8 cellular contexts compared by ENCODE assay signal in genomic region chr4:47462799-47463234, GRCh38. TPM values are rescaled to one million over a fixed set of nuclear protein-coding genes. Genes with fewer than 3 reads are reported as not detected.
DNase-seq lines count a peak whose midpoint lies in the region; ATAC-seq and TF ChIP-seq lines count a peak whose summit lies in the region.

No MANE protein-coding gene starts in this region.

- H3K27ac ChIP-seq in heart right ventricle (peak overlapping the region; percentile 32 to 95 (median 88)), skin epidermis (peak overlapping the region in 20 of 21 experiments; percentile 69 to 98 (median 89))

- peak overlapping the region; percentile 87 for H3K4me3 Mint-ChIP-seq in activated T-cell treated with anti-CD3 and anti-CD28 coated beads, Interleukin-2, amount 50 U/mL, for 4 hours
- peak overlapping the region; percentile 90 for H3K4me3 Mint-ChIP-seq in activated B cell treated with CpG ODN at 0.5 μM for 24 hours

- TF ChIP-seq CTCF in activated B cell treated with CpG ODN at 0.5 μM for 24 hours (IDR thresholded peaks at IDR 0.05) (no peak), heart right ventricle (IDR thresholded peaks at IDR 0.05) (no peak)

- H3K36me3 ChIP-seq in heart right ventricle: peaks cover 0 to 24% (median 4%) of the 10 kb centered on the region in 9 donors

- CTCF ChIA-PET in activated B cell treated with CpG ODN at 0.5 μM for 24 hours (lab: Charles Lee): interaction anchor here (0.8 to 2.2 kb wide), 12 partner anchors 18 to 110 kb away, joined by 3 to 32 read pairs (median 4); partner anchors contain the start of gene ATP10D

- peaks cover 0 to 29% (median 16%) of the 10 kb centered on the region in 9 donors for H3K4me1 ChIP-seq in heart right ventricle

- H3K4me1 Mint-ChIP-seq in activated T-cell treated with anti-CD3 and anti-CD28 coated beads, Interleukin-2, amount 50 U/mL, for 4 hours (ENCODE audit: low read depth): peaks cover 35% of the 10 kb centered on the region
- H3K4me1 Mint-ChIP-seq in activated B cell treated with CpG ODN at 0.5 μM for 24 hours: peaks cover 57% of the 10 kb centered on the region

- POLR2A ChIA-PET in activated B cell treated with CpG ODN at 0.5 μM for 24 hours (lab: Charles Lee): interaction anchor here (0.6 to 4.7 kb wide), 16 partner anchors 22 to 1444 kb away, joined by 3 to 71 read pairs (median 4); partner anchors contain the start of genes ATP10D, OCIAD2 and SLAIN2

- no peaks in the 10 kb centered on the region for H3K9me3 Mint-ChIP-seq in activated T-cell treated with anti-CD3 and anti-CD28 coated beads, Interleukin-2, amount 50 U/mL, for 4 hours
- peaks cover 4% of the 10 kb centered on the region for H3K9me3 Mint-ChIP-seq in activated B cell treated with CpG ODN at 0.5 μM for 24 hours

- H3K36me3 Mint-ChIP-seq in activated T-cell treated with anti-CD3 and anti-CD28 coated beads, Interleukin-2, amount 50 U/mL, for 4 hours (ENCODE audit: insufficient read depth): peaks cover 11% of the 10 kb centered on the region
- H3K36me3 Mint-ChIP-seq in activated B cell treated with CpG ODN at 0.5 μM for 24 hours (ENCODE audit: low read depth): peaks cover 17% of the 10 kb centered on the region

- no peak for DNase-seq in activated T-cell treated with anti-CD3 and anti-CD28 coated beads, Interleukin-2, amount 50 U/mL, for 4 hours
- no peak for DNase-seq in activated T-cell treated with anti-CD3 and anti-CD28 coated beads for 4 hours
- no peak for DNase-seq in activated B cell treated with CpG ODN at 0.5 μM for 24 hours
- DNase-seq in heart right ventricle: no peak
- DNase-seq in mesenteric fat pad (ENCODE audit: low spot score): no peak
- no peak for DNase-seq in pons (ENCODE audit: low spot score)

- no peaks in the 10 kb centered on the region for H3K27me3 ChIP-seq in heart right ventricle

- intact Hi-C loops in activated B cell treated with CpG ODN at 0.5 μM for 24 hours (cut with micrococcal nuclease) (loop anchor here (1.0 to 5.0 kb wide), 10 partner anchors 22 to 1368 kb away; partner anchors contain the start of genes ATP10D, CNGA1, CORIN and FRYL), heart right ventricle (cut with DNase I) (loop anchor here in 6 of 10 donors (1.0 to 10.0 kb wide), 4 partner anchors 22 to 102 kb away; partner anchors contain the start of gene ATP10D (in 4 of the 6))

- peak overlapping the region; percentile 60 to 92 (median 86) for H3K4me3 ChIP-seq in heart right ventricle
- peak overlapping the region; percentile 60 to 92 (median 73) for H3K4me3 ChIP-seq in skin epidermis

- ATAC-seq in activated T-cell treated with anti-CD3 and anti-CD28 coated beads, Interleukin-2, amount 50 U/mL, for 4 hours: peak in 1 of 2 donors; percentile 1
- ATAC-seq in HG03097 (IDR thresholded peaks at IDR 0.05; ENCODE audit: low FRiP score, unreplicated experiment) (peak; percentile 21), activated B cell treated with CpG ODN at 0.5 μM for 24 hours (ENCODE audit: low read depth) (peak; percentile 2), heart right ventricle (peak in 3 of 8 donors; percentile 1 to 12 (median 2))

- no peaks in the 10 kb centered on the region for H3K27me3 Mint-ChIP-seq in activated T-cell treated with anti-CD3 and anti-CD28 coated beads, Interleukin-2, amount 50 U/mL, for 4 hours (ENCODE audit: low read depth)
- no peaks in the 10 kb centered on the region for H3K27me3 Mint-ChIP-seq in activated B cell treated with CpG ODN at 0.5 μM for 24 hours

- peak overlapping the region; percentile 92 for H3K27ac Mint-ChIP-seq in activated B cell treated with CpG ODN at 0.5 μM for 24 hours

- 9 to 11% methylated on average over 6 of the region's 6 CpGs for WGBS in heart right ventricle, 2 donors

- H3K9me3 ChIP-seq in heart right ventricle: no peaks in the 10 kb centered on the region

RNA-seq across cellular contexts. Expression of gene COMMD8, which starts 0.7 kb away (rescaled TPM):
- total RNA-seq in activated T-cell treated with anti-CD3 and anti-CD28 coated beads, Interleukin-2, amount 50 U/mL, for 4 hours: 10 to 100 TPM; 19.2 to 23.5 (median 22.0) TPM
- total RNA-seq in activated B cell treated with CpG ODN at 0.5 μM for 24 hours (23.6 and 23.9 TPM in 2 replicates), heart right ventricle (10 to 100 TPM; 11.5 to 22.2 (median 15.2) TPM), mesenteric fat pad (12.1 TPM)
- polyA plus RNA-seq in heart right ventricle: 10 to 100 TPM in 1 of 2 donors, 1 to 10 TPM in 1; 9.2 to 18.2 TPM

RNA-seq across cellular contexts. Expression of gene ATP10D, which starts 22.3 kb away (rescaled TPM):
- total RNA-seq in activated T-cell treated with anti-CD3 and anti-CD28 coated beads, Interleukin-2, amount 50 U/mL, for 4 hours: 1 to 10 TPM; 1.7 to 2.9 (median 1.9) TPM
- total RNA-seq in activated B cell treated with CpG ODN at 0.5 μM for 24 hours (26.2 and 31.6 TPM in 2 replicates), heart right ventricle (10 to 100 TPM in 2 of 10 donors, 1 to 10 TPM in 8; 7.7 to 15.7 (median 8.9) TPM), mesenteric fat pad (15.7 TPM)
- polyA plus RNA-seq in heart right ventricle: 1 to 10 TPM; 2.8 to 5.2 TPM
